Comparison of ENCODE assay signal across 21 cellular contexts in the genomic region with DNA sequence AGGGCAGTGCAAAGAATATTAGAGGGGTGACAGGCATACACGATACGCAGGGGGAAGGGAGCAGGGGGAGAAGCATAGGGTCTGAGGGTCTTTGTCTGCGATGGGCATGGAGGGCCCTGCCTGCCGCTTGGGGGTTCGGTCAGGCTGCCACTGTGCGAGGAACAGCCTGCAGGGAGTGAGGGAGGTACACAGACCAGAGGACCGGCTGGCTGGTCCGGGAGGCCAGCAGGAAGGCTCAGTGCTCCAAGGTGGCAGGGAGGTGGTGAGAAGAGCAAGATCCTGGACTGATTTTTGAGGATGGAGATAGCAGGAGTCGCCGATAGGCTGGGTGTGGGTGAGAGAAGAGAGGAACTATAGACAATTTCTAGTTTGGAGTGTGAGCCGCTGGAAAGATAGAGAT.
DNase-seq lines count a peak whose midpoint lies in the region; FAIRE-seq and TF ChIP-seq lines count a peak whose summit lies in the region.
"Had no signal": no experiment of that assay in that cellular context is flagged by ENCODE, and none has a peak within 500 bp of the region (broad histone marks: within the 10 kb centered on the region; RNA-seq: fewer than 3 reads in every experiment).

No MANE protein-coding gene starts in this region.

- peaks cover 4% of the 10 kb centered on the region for H3K4me1 ChIP-seq in astrocyte (ENCODE audit: insufficient read depth, low read length)
- H3K4me1 ChIP-seq in effector memory CD4-positive, alpha-beta T cell (ENCODE audit: control insufficient read depth, insufficient read depth, low read length, poor library complexity, severe bottlenecking): no peaks in the 10 kb centered on the region

- H3K27me3 ChIP-seq in H7 (ENCODE audit: control insufficient read depth, insufficient read depth, low read length): no peaks in the 10 kb centered on the region
- no peaks in the 10 kb centered on the region for H3K27me3 ChIP-seq in astrocyte (ENCODE audit: insufficient read depth, low read length)
- no peaks in the 10 kb centered on the region for H3K27me3 ChIP-seq in effector memory CD4-positive, alpha-beta T cell (replicated peaks; ENCODE audit: control insufficient read depth, insufficient read depth, low read length, poor library complexity, severe bottlenecking)

- H4K20me1 ChIP-seq in astrocyte (ENCODE audit: insufficient read depth, low read length): peaks cover 31% of the 10 kb centered on the region

- FAIRE-seq in astrocyte (lab: Jason Lieb, UNC): no peak
- FAIRE-seq: GM19239 had no signal

- no peaks in the 10 kb centered on the region for H3K79me2 ChIP-seq in astrocyte (ENCODE audit: insufficient read depth, low read length)

- intact Hi-C loops in activated naive CD4-positive, alpha-beta T cell treated with anti-CD3 and anti-CD28 coated beads for 36 hours (cut with micrococcal nuclease): no loop called here

- H3K27ac ChIP-seq in astrocyte (ENCODE audit: low read depth, low read length): no peak overlapping the region
- H3K27ac ChIP-seq in effector memory CD4-positive, alpha-beta T cell (ENCODE audit: insufficient read depth, low read length, poor library complexity, severe bottlenecking): no peak overlapping the region
- H3K27ac ChIP-seq: GM23248, PC-9, RWPE1 had no signal

- H3K36me3 Mint-ChIP-seq in activated naive CD4-positive, alpha-beta T cell treated with anti-CD3 and anti-CD28 coated beads, Interleukin-2, amount 10 ng/mL, durations not matched to agents 7 days and 5 days: peaks cover 2% of the 10 kb centered on the region
- peaks cover 12% of the 10 kb centered on the region for H3K36me3 Mint-ChIP-seq in activated naive CD4-positive, alpha-beta T cell treated with anti-CD3 and anti-CD28 coated beads for 36 hours (ENCODE audit: low read depth)
- peaks cover 11% of the 10 kb centered on the region for H3K36me3 Mint-ChIP-seq in astrocyte (ENCODE audit: low read depth, unreplicated experiment)
- H3K36me3 Mint-ChIP-seq in nephron progenitor cell (ENCODE audit: low read depth): peaks cover 40% of the 10 kb centered on the region

- H3K36me3 ChIP-seq in H7 (replicated peaks; ENCODE audit: control insufficient read depth, insufficient read depth, low read length) (no peaks in the 10 kb centered on the region), astrocyte (ENCODE audit: insufficient read depth, low read length) (no peaks in the 10 kb centered on the region)
- H3K36me3 ChIP-seq in effector memory CD4-positive, alpha-beta T cell (ENCODE audit: control insufficient read depth, insufficient read depth, low read length): no peaks in the 10 kb centered on the region

- H3K27ac Mint-ChIP-seq in activated naive CD4-positive, alpha-beta T cell treated with anti-CD3 and anti-CD28 coated beads, Interleukin-2, amount 10 ng/mL, durations not matched to agents 7 days and 5 days: peak overlapping the region; percentile 8
- no peak overlapping the region for H3K27ac Mint-ChIP-seq in activated naive CD4-positive, alpha-beta T cell treated with anti-CD3 and anti-CD28 coated beads for 36 hours
- H3K27ac Mint-ChIP-seq in astrocyte (ENCODE audit: unreplicated experiment): peak overlapping the region; percentile 42
- H3K27ac Mint-ChIP-seq in nephron progenitor cell: peak overlapping the region; percentile 37

- TF ChIP-seq CTCF in astrocyte (IDR thresholded peaks at IDR 0.05; ENCODE audit: insufficient read depth, low read depth, low read length): no peak
- TF ChIP-seq CTCF in nephron progenitor cell (IDR thresholded peaks at IDR 0.05): no peak

- CTCF ChIA-PET in activated naive CD4-positive, alpha-beta T cell treated with anti-CD3 and anti-CD28 coated beads, Interleukin-2, amount 10 ng/mL, durations not matched to agents 7 days and 5 days (lab: Charles Lee): no interaction called here
- CTCF ChIA-PET in activated naive CD4-positive, alpha-beta T cell treated with anti-CD3 and anti-CD28 coated beads for 36 hours (lab: Charles Lee): no interaction called here

- no peaks in the 10 kb centered on the region for H3K9me3 ChIP-seq in astrocyte (ENCODE audit: insufficient read depth, low read depth, low read length)
- no peaks in the 10 kb centered on the region for H3K9me3 ChIP-seq in effector memory CD4-positive, alpha-beta T cell (ENCODE audit: control insufficient read depth, low read length)

- H3K4me2 ChIP-seq in astrocyte (ENCODE audit: low read length): no peak overlapping the region
- H3K4me2 ChIP-seq: PC-9 had no signal

- no peak overlapping the region for H3K9ac ChIP-seq in astrocyte (ENCODE audit: low read length)
- H3K9ac ChIP-seq: GM23248 had no signal

- DNase-seq in activated naive CD4-positive, alpha-beta T cell treated with anti-CD3 and anti-CD28 coated beads, Interleukin-2, amount 10 ng/mL, durations not matched to agents 7 days and 5 days: no peak
- no peak for DNase-seq in activated naive CD4-positive, alpha-beta T cell treated with anti-CD3 and anti-CD28 coated beads for 36 hours
- peak; percentile 36 for DNase-seq in H7
- DNase-seq in astrocyte (ENCODE audit: low read depth): no peak
- no peak for DNase-seq in nephron progenitor cell
- no peak for DNase-seq in NK-92 treated with Interleukin-12 subunit alpha and Interleukin-12 subunit beta, amount 100 ng/mL, for 24 hours (lab: John Stamatoyannopoulos, UW)
- no peak for DNase-seq in effector memory CD4-positive, alpha-beta T cell
- no peak for DNase-seq in NCI-H1436 (lab: John Stamatoyannopoulos, UW)
- DNase-seq: 8988T; CD4-positive, CD25-positive, alpha-beta regulatory T cell; COR-L47; GDM1; GM23248; NCI-H1417; NCI-H1930; NCI-H226; NCI-H524 treated with DMSO at 0.1 percent for 48 hours; PC-9; SIG-M5 had no signal

- H2AFZ ChIP-seq in astrocyte (ENCODE audit: low read depth, low read length): no peak overlapping the region
- H2AFZ ChIP-seq: GM23248, PC-9 had no signal

- H3K9me3 Mint-ChIP-seq in activated naive CD4-positive, alpha-beta T cell treated with anti-CD3 and anti-CD28 coated beads, Interleukin-2, amount 10 ng/mL, durations not matched to agents 7 days and 5 days: no peaks in the 10 kb centered on the region
- peaks cover 3% of the 10 kb centered on the region for H3K9me3 Mint-ChIP-seq in activated naive CD4-positive, alpha-beta T cell treated with anti-CD3 and anti-CD28 coated beads for 36 hours
- peaks cover 3% of the 10 kb centered on the region for H3K9me3 Mint-ChIP-seq in astrocyte (ENCODE audit: unreplicated experiment)
- H3K9me3 Mint-ChIP-seq in nephron progenitor cell: peaks cover 5% of the 10 kb centered on the region
- H3K9me3 Mint-ChIP-seq: CD4-positive, CD25-positive, alpha-beta regulatory T cell had no signal

- no peak overlapping the region for H3K4me3 ChIP-seq in H7 (ENCODE audit: insufficient read depth, low read depth, low read length)
- H3K4me3 ChIP-seq in astrocyte (ENCODE audit: insufficient read depth, low read depth, low read length): no peak overlapping the region
- no peak overlapping the region for H3K4me3 ChIP-seq in effector memory CD4-positive, alpha-beta T cell (ENCODE audit: insufficient read depth, low read depth, low read length, poor library complexity, severe bottlenecking)
- H3K4me3 ChIP-seq: GM23248, PC-9 had no signal

- no peaks in the 10 kb centered on the region for H3K4me1 Mint-ChIP-seq in activated naive CD4-positive, alpha-beta T cell treated with anti-CD3 and anti-CD28 coated beads, Interleukin-2, amount 10 ng/mL, durations not matched to agents 7 days and 5 days
- no peaks in the 10 kb centered on the region for H3K4me1 Mint-ChIP-seq in activated naive CD4-positive, alpha-beta T cell treated with anti-CD3 and anti-CD28 coated beads for 36 hours (ENCODE audit: low read depth)
- H3K4me1 Mint-ChIP-seq in astrocyte (ENCODE audit: low read depth, unreplicated experiment) (peaks cover 5% of the 10 kb centered on the region), nephron progenitor cell (peaks cover 18% of the 10 kb centered on the region)
- H3K4me1 Mint-ChIP-seq: CD4-positive, CD25-positive, alpha-beta regulatory T cell had no signal

- no peaks in the 10 kb centered on the region for H3K27me3 Mint-ChIP-seq in activated naive CD4-positive, alpha-beta T cell treated with anti-CD3 and anti-CD28 coated beads, Interleukin-2, amount 10 ng/mL, durations not matched to agents 7 days and 5 days
- H3K27me3 Mint-ChIP-seq in activated naive CD4-positive, alpha-beta T cell treated with anti-CD3 and anti-CD28 coated beads for 36 hours (ENCODE audit: low read depth): no peaks in the 10 kb centered on the region
- H3K27me3 Mint-ChIP-seq in astrocyte (ENCODE audit: low read depth, unreplicated experiment): no peaks in the 10 kb centered on the region
- peaks cover 6% of the 10 kb centered on the region for H3K27me3 Mint-ChIP-seq in nephron progenitor cell (ENCODE audit: low read depth, poor library complexity)
- H3K27me3 Mint-ChIP-seq: CD4-positive, CD25-positive, alpha-beta regulatory T cell had no signal

- H3K4me3 Mint-ChIP-seq in activated naive CD4-positive, alpha-beta T cell treated with anti-CD3 and anti-CD28 coated beads, Interleukin-2, amount 10 ng/mL, durations not matched to agents 7 days and 5 days: no peak overlapping the region
- H3K4me3 Mint-ChIP-seq in activated naive CD4-positive, alpha-beta T cell treated with anti-CD3 and anti-CD28 coated beads for 36 hours: no peak overlapping the region
- H3K4me3 Mint-ChIP-seq in astrocyte (ENCODE audit: unreplicated experiment): no peak overlapping the region
- no peak overlapping the region for H3K4me3 Mint-ChIP-seq in nephron progenitor cell
- H3K4me3 Mint-ChIP-seq: CD4-positive, CD25-positive, alpha-beta regulatory T cell had no signal
